In genomic region chr14:23567186-23568020, GRCh38 we compare ENCODE assay signal across 8 cellular contexts. TPM values are rescaled to one million over a fixed set of nuclear protein-coding genes. Genes with fewer than 3 reads are reported as not detected.
DNase-seq lines count a peak whose midpoint lies in the region; ATAC-seq, FAIRE-seq and TF ChIP-seq lines count a peak whose summit lies in the region.

TSS of gene AP1G2 (minus strand) at chr14:23567791. CDS start at chr14:23567314, 477 bp downstream.

- H3K36me3 Mint-ChIP-seq in CD4-positive, alpha-beta memory T cell = peaks cover 14 to 37% of the 10 kb centered on the region in 2 donors

- H3K4me3 Mint-ChIP-seq in CD4-positive, alpha-beta memory T cell = peak within 1 kb of the TSS; percentile 97 to 100 (median 100)

- H4K5ac ChIP-seq in H1 (ENCODE audit: insufficient read length, low read depth, low read length) (peak within 1 kb of the TSS; percentile 96), mesendoderm (ENCODE audit: low read length) (no peak within 1 kb of the TSS)

- H3K36me3 ChIP-seq in CD4-positive, alpha-beta memory T cell (ENCODE audit: insufficient read depth, low read length) = peaks cover 31% of the 10 kb centered on the region
- H3K36me3 ChIP-seq in H1 (ENCODE audit: control insufficient read depth in 2 of 4, insufficient read depth in 4 of 4, low read length in 3 of 4) (peaks cover 4 to 8% (median 6%) of the 10 kb centered on the region in 4 experiments; a peak in 4 of 8 replicates), mesendoderm (ENCODE audit: control insufficient read depth, insufficient read depth, low read length) (peaks cover 2% of the 10 kb centered on the region)

- no peaks in the 10 kb centered on the region for H3K79me1 ChIP-seq in H1 (ENCODE audit: low read depth, low read length)
- peaks cover 8% of the 10 kb centered on the region for H3K79me1 ChIP-seq in mesendoderm (ENCODE audit: low read length)

- H2BK15ac ChIP-seq in H1 (ENCODE audit: low read length) = no peak within 1 kb of the TSS
- no peak within 1 kb of the TSS for H2BK15ac ChIP-seq in mesendoderm (replicated peaks; ENCODE audit: low read depth)

- H4K20me1 ChIP-seq in H1 (replicated peaks in 1 of 2; ENCODE audit: control insufficient read depth in 1 of 2, insufficient read depth in 2 of 2, low read length in 2 of 2) = peaks cover 0 to under 1% of the 10 kb centered on the region in 2 experiments

- H3K4me2 ChIP-seq in H1 (ENCODE audit: insufficient read depth in 1 of 2, low read depth in 2 of 2, low read length in 2 of 2) (peak within 1 kb of the TSS; percentile 91 to 94), mesendoderm (ENCODE audit: low read length) (peak within 1 kb of the TSS; percentile 84)

- peak within 1 kb of the TSS in 3 of 4 experiments; percentile 63 to 69 (median 66); a peak in 6 of 7 replicates for H3K9ac ChIP-seq in H1 (replicated peaks in 1 of 4; ENCODE audit: extremely low read depth in 1 of 4, low read depth in 3 of 4, low read length in 3 of 4)
- peak within 1 kb of the TSS; percentile 94 for H3K9ac ChIP-seq in mesendoderm (ENCODE audit: low read length)

- peak within 1 kb of the TSS; percentile 95 to 100 (median 98) for H3K27ac Mint-ChIP-seq in CD4-positive, alpha-beta memory T cell

- peaks cover 1 to 2% of the 10 kb centered on the region in 2 donors for H3K27me3 Mint-ChIP-seq in CD4-positive, alpha-beta memory T cell

- peak within 1 kb of the TSS; percentile 80 for H4K91ac ChIP-seq in H1 (replicated peaks; ENCODE audit: insufficient read length, low read length)

- H3K79me2 ChIP-seq in H1 (ENCODE audit: control insufficient read depth in 1 of 2, insufficient read depth in 2 of 2, low read length in 2 of 2) = no peaks in the 10 kb centered on the region
- no peaks in the 10 kb centered on the region for H3K79me2 ChIP-seq in mesendoderm (ENCODE audit: control insufficient read depth, insufficient read depth, low read length)

- TF ChIP-seq POLR2A in H1 (IDR thresholded peaks at IDR 0.05; ENCODE audit: control extremely low read depth in 1 of 2, low read depth in 2 of 2, low read length in 2 of 2) = peak; percentile 38 to 86

- DNase-seq in CD4-positive, alpha-beta memory T cell = peak; percentile 85 to 88 (median 86)
- DNase-seq in HL-60 (ENCODE audit: low read depth in 1 of 2, low spot score in 1 of 2) (peak; percentile 75 to 94), H1 (ENCODE audit: low read depth in 1 of 2, low spot score in 2 of 2) (peak in 1 of 2 experiments; percentile 91), mesendoderm (peak; percentile 93)
- DNase-seq in NK-92 treated with Interleukin-12 subunit alpha and Interleukin-12 subunit beta, amount 100 ng/mL, for 24 hours (lab: John Stamatoyannopoulos, UW) = peak; percentile 89
- DNase-seq in stimulated activated CD8-positive, alpha-beta memory T cell treated with anti-CD3 and anti-CD28 coated beads, Interleukin-15, amount 100 ng/mL, for 48 hours (ENCODE audit: low read depth in 2 of 2) = peak; percentile 88

- H3K4me1 ChIP-seq in CD4-positive, alpha-beta memory T cell (ENCODE audit: insufficient read depth, low read length) = peaks cover 22% of the 10 kb centered on the region
- H3K4me1 ChIP-seq in H1 (replicated peaks in 1 of 4; ENCODE audit: control insufficient read depth in 3 of 4, insufficient read depth in 4 of 4, low read length in 3 of 4) (peaks cover 8 to 21% (median 11%) of the 10 kb centered on the region in 4 experiments), mesendoderm (ENCODE audit: control insufficient read depth, low read depth, low read length) (peaks cover 3% of the 10 kb centered on the region)

- H3K18ac ChIP-seq in H1 (ENCODE audit: extremely low read depth, low read length) = peak within 1 kb of the TSS; percentile 95
- H3K18ac ChIP-seq in mesendoderm (ENCODE audit: low read length) = peak within 1 kb of the TSS; percentile 7

- H3K23me2 ChIP-seq in H1 (ENCODE audit: low read depth, low read length) = peaks cover 7% of the 10 kb centered on the region; the same call in 1 of the 2 replicates

- peak within 1 kb of the TSS; percentile 79 to 94 for H3K4me3 ChIP-seq in CD4-positive, alpha-beta memory T cell (ENCODE audit: low read length in 2 of 2)
- H3K4me3 ChIP-seq in HL-60 (replicated peaks; ENCODE audit: insufficient read depth, low read length) (peak within 1 kb of the TSS; percentile 53), H1 (ENCODE audit: extremely low read depth in 1 of 4, insufficient read depth in 2 of 4, low read depth in 3 of 4, low read length in 4 of 4) (peak within 1 kb of the TSS; percentile 52 to 81 (median 67)), mesendoderm (ENCODE audit: low read length) (peak within 1 kb of the TSS; percentile 91)

- no peak for TF ChIP-seq CTCF in HL-60 (IDR thresholded peaks at IDR 0.05; ENCODE audit: insufficient read depth, low read length)
- no peak for TF ChIP-seq CTCF in H1 (IDR thresholded peaks at IDR 0.05; ENCODE audit: control extremely low read depth in 1 of 3, insufficient read depth in 1 of 3, low read depth in 1 of 3, low read length in 3 of 3)

- no peak within 1 kb of the TSS for H2BK20ac ChIP-seq in H1 (ENCODE audit: low read length)

- no peaks in the 10 kb centered on the region for H3K9me3 ChIP-seq in CD4-positive, alpha-beta memory T cell (ENCODE audit: control insufficient read depth in 1 of 2, low read length in 2 of 2)
- H3K9me3 ChIP-seq in H1 (ENCODE audit: insufficient read depth in 2 of 2, low read depth in 1 of 2, low read length in 1 of 2) = no peaks in the 10 kb centered on the region

- H3K27me3 ChIP-seq in CD4-positive, alpha-beta memory T cell (ENCODE audit: insufficient read depth, low read length) = no peaks in the 10 kb centered on the region
- H3K27me3 ChIP-seq in HL-60 (ENCODE audit: insufficient read depth, poor library complexity, severe bottlenecking) (no peaks in the 10 kb centered on the region), H1 (replicated peaks in 1 of 4; ENCODE audit: control insufficient read depth in 3 of 4, extremely low read depth in 1 of 4, insufficient read depth in 3 of 4, low read length in 3 of 4) (no peaks in the 10 kb centered on the region), mesendoderm (ENCODE audit: insufficient read depth, low read length, poor library complexity) (no peaks in the 10 kb centered on the region)

- FAIRE-seq in H1 (lab: Jason Lieb, UNC) = no peak

- POLR2A ChIA-PET in CD4-positive, alpha-beta memory T cell (lab: Charles Lee; ENCODE audit: partially characterized antibody) = interaction anchor here (1.0 to 5.2 kb wide), 10 partner anchors 9 to 645 kb away, joined by 3 to 44 read pairs (median 5); partner anchors contain the start of genes DCAF11, NGDN, NRL and PABPN1
- POLR2A ChIA-PET in activated CD8-positive, alpha-beta memory T cell treated with anti-CD3 and anti-CD28 coated beads for 36 hours (lab: Charles Lee) = interaction anchor here (0.5 to 1.3 kb wide), 3 partner anchors 10 to 645 kb away, joined by 3 to 5 read pairs (median 4); no protein-coding TSS in a partner anchor
- POLR2A ChIA-PET in H1 (lab: Charles Lee; ENCODE audit: partially characterized antibody) = interaction anchor here (0.6 to 52.7 kb wide), 13 partner anchors 10 to 628 kb away, joined by 3 to 1523 read pairs (median 5); partner anchors contain the start of genes NGDN, PABPN1, THTPA and ZFHX2

- WGBS in H1 (ENCODE audit: extremely low coverage in 1 of 2, insufficient coverage in 1 of 2, insufficient read length in 1 of 2, insufficient replicate concordance in 2 of 2, low coverage in 1 of 2, low lambda C conversion rate in 2 of 2, missing lambda C conversion rate in 1 of 2), 2 experiments = 3% methylated on average over 48 of the region's 53 CpGs; no CpG with 5 or more reads in 1 of the 2 experiments
- WGBS in mesendoderm (ENCODE audit: extremely low coverage, insufficient coverage, low lambda C conversion rate) = no CpG with 5 or more reads among the region's 53 CpGs

- intact Hi-C loops in CD4-positive, alpha-beta memory T cell (cut with micrococcal nuclease) = loop anchor here (1.0 to 5.0 kb wide), 4 partner anchors 11 to 865 kb away; partner anchors contain the start of genes NGDN, PABPN1 and THTPA

- H2BK120ac ChIP-seq in H1 (replicated peaks; ENCODE audit: low read depth, low read length) (no peak within 1 kb of the TSS), mesendoderm (ENCODE audit: low read depth, low read length) (no peak within 1 kb of the TSS)

- H3K4ac ChIP-seq in H1 (replicated peaks; ENCODE audit: insufficient read length, low read depth, low read length) (peak within 1 kb of the TSS; percentile 32), mesendoderm (ENCODE audit: low read depth, low read length) (no peak within 1 kb of the TSS)

- TF ChIP-seq RAD21 in H1 (IDR thresholded peaks at IDR 0.05 in 1 of 2, conservative IDR thresholded peaks at IDR 0.05 in 1 of 2; ENCODE audit: low read depth in 2 of 2, low read length in 2 of 2) = no peak

- no peak within 1 kb of the TSS for H3K23ac ChIP-seq in H1 (ENCODE audit: insufficient read length)
- H3K23ac ChIP-seq in mesendoderm (ENCODE audit: low read length) = no peak within 1 kb of the TSS

- H2AFZ ChIP-seq in H1 (ENCODE audit: low read length) = no peak within 1 kb of the TSS

- H2BK12ac ChIP-seq in H1 (ENCODE audit: low read depth, low read length) = no peak within 1 kb of the TSS

- peaks cover 22 to 55% (median 37%) of the 10 kb centered on the region in 4 donors for H3K4me1 Mint-ChIP-seq in CD4-positive, alpha-beta memory T cell

- H4K8ac ChIP-seq in H1 (ENCODE audit: extremely low read depth, insufficient read depth, low read length) (peak within 1 kb of the TSS; percentile 81; the same call in 1 of the 2 replicates), mesendoderm (ENCODE audit: low read depth, low read length) (no peak within 1 kb of the TSS)

- TF ChIP-seq EP300 in H1 (IDR thresholded peaks at IDR 0.05; ENCODE audit: borderline replicate concordance in 1 of 2, low read depth in 2 of 2, low read length in 2 of 2) = no peak

- peak within 1 kb of the TSS; percentile 74 for H3K27ac ChIP-seq in CD4-positive, alpha-beta memory T cell (ENCODE audit: low read depth, low read length)
- H3K27ac ChIP-seq in HL-60 (replicated peaks) = peak within 1 kb of the TSS; percentile 63
- peak within 1 kb of the TSS; percentile 51 for H3K27ac ChIP-seq in H1 (ENCODE audit: low read depth, low read length)
- H3K27ac ChIP-seq in mesendoderm (ENCODE audit: low read depth, low read length) = peak within 1 kb of the TSS; percentile 51

- no peak within 1 kb of the TSS for H3K14ac ChIP-seq in H1 (ENCODE audit: insufficient read length)

- H2BK5ac ChIP-seq in H1 (ENCODE audit: low read depth, low read length) = peak within 1 kb of the TSS; percentile 94
- peak within 1 kb of the TSS; percentile 84 for H2BK5ac ChIP-seq in mesendoderm (ENCODE audit: low read length)

- H3K9me3 Mint-ChIP-seq in CD4-positive, alpha-beta memory T cell = no peaks in the 10 kb centered on the region

- ATAC-seq in GM19455 (IDR thresholded peaks at IDR 0.05; ENCODE audit: unreplicated experiment) = peak; percentile 91

- CTCF ChIA-PET in CD4-positive, alpha-beta memory T cell (lab: Charles Lee; ENCODE audit: partially characterized antibody) = interaction anchor here (0.8 to 4.6 kb wide), 6 partner anchors 10 to 387 kb away, joined by 3 to 24 read pairs (median 4); partner anchors contain the start of gene THTPA
- CTCF ChIA-PET in activated CD8-positive, alpha-beta memory T cell treated with anti-CD3 and anti-CD28 coated beads for 36 hours (lab: Charles Lee) = interaction anchor here (1.1 to 1.5 kb wide), 4 partner anchors 9 to 341 kb away, joined by 3 to 8 read pairs (median 4); no protein-coding TSS in a partner anchor
- CTCF ChIA-PET in H1 (lab: Charles Lee; ENCODE audit: partially characterized antibody) = interaction anchor here (0.7 to 70.5 kb wide), 7 partner anchors 8 to 343 kb away, joined by 3 to 2092 read pairs (median 4); partner anchors contain the start of gene NGDN

- H3K56ac ChIP-seq in H1 (replicated peaks; ENCODE audit: insufficient read length, low read depth, low read length) (peak within 1 kb of the TSS; percentile 82), mesendoderm (ENCODE audit: low read length) (peak within 1 kb of the TSS; percentile 98)

- H2AK5ac ChIP-seq in H1 (ENCODE audit: low read depth, low read length) = no peak within 1 kb of the TSS
- no peak within 1 kb of the TSS for H2AK5ac ChIP-seq in mesendoderm (ENCODE audit: low read length)

RNA-seq across cellular contexts. Expression of gene AP1G2, which starts in this region (rescaled TPM):
- 100 to 1,000 TPM; 492 to 498 TPM for total RNA-seq in CD4-positive, alpha-beta memory T cell
- polyA plus RNA-seq in CD4-positive, alpha-beta memory T cell = 100 to 1,000 TPM in 1 of 2 donors, 10 to 100 TPM in 1; 65.7 to 108 TPM
- total RNA-seq in activated CD8-positive, alpha-beta memory T cell treated with anti-CD3 and anti-CD28 coated beads for 36 hours = 100 to 1,000 TPM; 135 to 136 TPM
- 70.1 and 70.9 TPM in 2 replicates for total RNA-seq in H1 (2021; fragmentation: NEBNext Ultra II Directional; extraction: Animal tissue kit (Norgen Biotek cat#: 25700))
- 134 and 162 TPM in 2 replicates for polyA plus RNA-seq in H1 (2011; rRNA removed)
- polyA plus RNA-seq in H1 (2011; cell fraction: cytosol; rRNA removed) = 149 TPM
- 1,259 TPM for polyA plus RNA-seq in H1 (2011; cell fraction: nucleus; rRNA removed)
- 88.4 to 117 TPM (median 102 TPM) in 4 replicates for polyA plus RNA-seq in H1 (2012, experiment 1 of 2)
- 65.4 TPM for polyA plus RNA-seq in H1 (2012, experiment 2 of 2)
- polyA plus RNA-seq in H1 (2013, experiment 1 of 2) = 65.1 TPM
- polyA plus RNA-seq in H1 (2013, experiment 2 of 2) = 60.0 TPM
- polyA minus RNA-seq in H1 (2011; rRNA and poly(A)+ RNA removed) = 116 and 124 TPM in 2 replicates
- 57.8 TPM for polyA minus RNA-seq in H1 (2011; cell fraction: cytosol; rRNA and poly(A)+ RNA removed)
- 206 TPM for polyA minus RNA-seq in H1 (2011; cell fraction: nucleus; rRNA and poly(A)+ RNA removed)
- polyA plus RNA-seq in mesendoderm (2013, experiment 1 of 2) = 44.0 TPM
- polyA plus RNA-seq in mesendoderm (2013, experiment 2 of 2) = 46.8 TPM
